9 cellular contexts compared by ENCODE assay signal in genomic region chr1:150259758-150260669, GRCh38. TPM values are rescaled to one million over a fixed set of nuclear protein-coding genes. Genes with fewer than 3 reads are reported as not detected.
A peak's percentile ranks its signal among the peaks of the same experiment; 100 is the strongest.
DNase-seq lines count a peak whose midpoint lies in the region; ATAC-seq and TF ChIP-seq lines count a peak whose summit lies in the region.
"Had no signal": no experiment of that assay in that cellular context is flagged by ENCODE, and none has a peak within 500 bp of the region (broad histone marks: within the 10 kb centered on the region; RNA-seq: fewer than 3 reads in every experiment).

No MANE protein-coding gene starts in this region.

- H3K4me3 Mint-ChIP-seq in CD8-positive, alpha-beta memory T cell: no peak overlapping the region
- H3K4me3 Mint-ChIP-seq: T-helper 17 cell had no signal

- ATAC-seq in lung (ENCODE audit: insufficient read depth, low FRiP score): peak; percentile 36
- ATAC-seq: T-helper 17 cell had no signal

- no peaks in the 10 kb centered on the region for H3K36me3 ChIP-seq in CD8-positive, alpha-beta memory T cell (ENCODE audit: insufficient read depth, low read length)
- H3K36me3 ChIP-seq in lung (ENCODE audit: control insufficient read depth in 2 of 2, insufficient read depth in 2 of 2, low read length in 2 of 2): peaks cover 0 to 4% of the 10 kb centered on the region in 2 donors

- peaks cover 16% of the 10 kb centered on the region for H3K27me3 ChIP-seq in CD8-positive, alpha-beta memory T cell (ENCODE audit: insufficient read depth, low read length, poor library complexity, severe bottlenecking)
- no peaks in the 10 kb centered on the region for H3K27me3 ChIP-seq in lung (ENCODE audit: control insufficient read depth, insufficient read depth)

- no peak overlapping the region for H3K4me3 ChIP-seq in CD8-positive, alpha-beta memory T cell (ENCODE audit: low read length)
- peak overlapping the region; percentile 22 for H3K4me3 ChIP-seq in choroid plexus epithelial cell (ENCODE audit: low read depth, low read length)
- no peak overlapping the region for H3K4me3 ChIP-seq in lung

- peaks cover 30 to 37% of the 10 kb centered on the region in 2 donors for H3K27me3 Mint-ChIP-seq in CD8-positive, alpha-beta memory T cell

- H3K9me3 ChIP-seq in CD8-positive, alpha-beta memory T cell (ENCODE audit: low read length): no peaks in the 10 kb centered on the region
- H3K9me3 ChIP-seq in lung (ENCODE audit: control insufficient read depth in 2 of 2, insufficient read depth in 1 of 2, low read length in 1 of 2): no peaks in the 10 kb centered on the region

- H3K27ac Mint-ChIP-seq in CD8-positive, alpha-beta memory T cell: peak overlapping the region in 2 of 8 donors; percentile 10 to 77
- H3K27ac Mint-ChIP-seq: T-helper 17 cell had no signal

- peaks cover 12% of the 10 kb centered on the region for H3K4me1 ChIP-seq in CD8-positive, alpha-beta memory T cell (ENCODE audit: insufficient read depth, low read length)
- peaks cover 0 to 1% of the 10 kb centered on the region in 2 donors for H3K4me1 ChIP-seq in lung (ENCODE audit: control insufficient read depth in 2 of 2, insufficient read depth in 2 of 2, low read length in 2 of 2)

- no peak for DNase-seq in CD8-positive, alpha-beta memory T cell
- DNase-seq in NCI-H2081 (lab: John Stamatoyannopoulos, UW) (peak; percentile 71 to 83), choroid plexus epithelial cell (ENCODE audit: low read depth) (peak; percentile 57), lung (ENCODE audit: low spot score) (peak; percentile 82), superior temporal gyrus (ENCODE audit: extremely low spot score) (no peak), NCI-H1694 treated with DMSO at 0.1 percent for 48 hours (lab: John Stamatoyannopoulos, UW) (no peak)
- no peak for DNase-seq in activated CD8-positive, alpha-beta memory T cell treated with anti-CD3 and anti-CD28 coated beads, Interleukin-2, amount 50 U/mL, for 4 hours
- no peak for DNase-seq in effector CD4-positive, alpha-beta T cell
- DNase-seq: T-helper 17 cell had no signal

- CTCF ChIA-PET in CD8-positive, alpha-beta memory T cell (lab: Charles Lee): interaction anchor here (0.8 kb wide), 1 partner anchor 9 kb away, joined by 3 read pairs; the partner anchor contains the start of gene APH1A

- TF ChIP-seq CTCF in choroid plexus epithelial cell (conservative IDR thresholded peaks at IDR 0.05; ENCODE audit: low read depth, low read length): no peak
- no peak for TF ChIP-seq CTCF in lung (IDR thresholded peaks at IDR 0.05; ENCODE audit: control extremely low read depth, extremely low read depth)

- peak overlapping the region; percentile 21 for H3K27ac ChIP-seq in CD8-positive, alpha-beta memory T cell (ENCODE audit: low read depth, low read length)
- peak overlapping the region in 1 of 2 donors; percentile 77 for H3K27ac ChIP-seq in lung (ENCODE audit: low read depth in 1 of 2, low read length in 1 of 2)

- H3K4me1 Mint-ChIP-seq in CD8-positive, alpha-beta memory T cell: peaks cover 12 to 18% (median 14%) of the 10 kb centered on the region in 3 donors

- peaks cover 0 to 7% (median 3%) of the 10 kb centered on the region in 3 donors for H3K36me3 Mint-ChIP-seq in CD8-positive, alpha-beta memory T cell

- POLR2A ChIA-PET in CD8-positive, alpha-beta memory T cell (lab: Charles Lee): no interaction called here

- 29 to 47% methylated on average over 11 of the region's 11 CpGs for WGBS in lung, 2 donors

- peaks cover 0 to 3% (median 0%) of the 10 kb centered on the region in 5 donors for H3K9me3 Mint-ChIP-seq in CD8-positive, alpha-beta memory T cell

RNA-seq across cellular contexts. Expression of gene CA14, which starts 2.4 kb away (rescaled TPM):
- total RNA-seq in CD8-positive, alpha-beta memory T cell: not detected
- 0.20 TPM for polyA plus RNA-seq in CD8-positive, alpha-beta memory T cell
- under 1 TPM; 0.14 to 0.40 TPM for total RNA-seq in lung
- polyA plus RNA-seq in lung: under 1 TPM; 0.19 to 0.30 TPM
- total RNA-seq: T-helper 17 cell had no signal

RNA-seq across cellular contexts. Expression of gene APH1A, which starts 8.8 kb away (rescaled TPM):
- total RNA-seq in CD8-positive, alpha-beta memory T cell: 100 to 1,000 TPM; 139 to 140 TPM
- 63.4 TPM for polyA plus RNA-seq in CD8-positive, alpha-beta memory T cell
- total RNA-seq in lung: 100 to 1,000 TPM in 1 of 2 donors, 10 to 100 TPM in 1; 95.0 to 142 TPM
- 100 to 1,000 TPM; 128 to 164 TPM for polyA plus RNA-seq in lung

RNA-seq across cellular contexts. Expression of gene C1orf54, which starts 12.6 kb away (rescaled TPM):
- total RNA-seq in CD8-positive, alpha-beta memory T cell: under 1 TPM; 0.60 to 0.61 TPM
- polyA plus RNA-seq in CD8-positive, alpha-beta memory T cell: 4.0 TPM
- 10 to 100 TPM in 1 of 2 donors, 1 to 10 TPM in 1; 7.0 to 39.6 TPM for total RNA-seq in lung
- 10 to 100 TPM in 1 of 2 donors, 1 to 10 TPM in 1; 9.7 to 21.3 TPM for polyA plus RNA-seq in lung

RNA-seq across cellular contexts. Expression of gene CIART, which starts 22.3 kb away (rescaled TPM):
- total RNA-seq in CD8-positive, alpha-beta memory T cell: 1 to 10 TPM in 1 of 2 experiments, under 1 TPM in 1; 0.81 to 1.7 TPM
- polyA plus RNA-seq in CD8-positive, alpha-beta memory T cell: 0.60 TPM
- 1 to 10 TPM; 1.3 to 6.5 TPM for total RNA-seq in lung
- 1 to 10 TPM; 3.4 to 8.0 TPM for polyA plus RNA-seq in lung

RNA-seq across cellular contexts. Expression of gene ANP32E, which starts 24.1 kb away (rescaled TPM):
- 100 to 1,000 TPM; 154 TPM for total RNA-seq in CD8-positive, alpha-beta memory T cell
- polyA plus RNA-seq in CD8-positive, alpha-beta memory T cell: 57.9 TPM
- total RNA-seq in lung: 10 to 100 TPM; 28.6 to 37.7 TPM
- polyA plus RNA-seq in lung: 10 to 100 TPM; 20.8 to 39.1 TPM

Comparison
In these comparisons a context has a peak if more than half of its experiments do, and no peak if none do; other contexts are left out.
1. DNase-seq: peak in NCI-H2081 (2 of 2), choroid plexus epithelial cell (single experiment) and lung (single experiment); none in CD8-positive, alpha-beta memory T cell (0 of 5), activated CD8-positive, alpha-beta memory T cell treated with anti-CD3 and anti-CD28 coated beads, Interleukin-2, amount 50 U/mL, for 4 hours (single experiment), superior temporal gyrus (single experiment), effector CD4-positive, alpha-beta T cell (single experiment) and NCI-H1694 treated with DMSO at 0.1 percent for 48 hours (single experiment).
2. RNA of gene C1orf54, which starts 12.6 kb away (total RNA-seq): 7.0 to 39.6 TPM in lung; 0.60 to 0.61 TPM in CD8-positive, alpha-beta memory T cell; every median in the first group is over 4 times any median in the second.